ENCODE assay signal across 12 cellular contexts in genomic region chr15:69548771-69549170, GRCh38.
"Had no signal": no experiment of that assay in that cellular context is flagged by ENCODE, and none has a peak within 500 bp of the region (broad histone marks: within the 10 kb centered on the region; RNA-seq: fewer than 3 reads in every experiment).

No MANE protein-coding gene starts in this region.

- ATAC-seq: activated CD8-positive, alpha-beta T cell treated with anti-CD3 and anti-CD28 coated beads, Interleukin-2, amount 10 ng/mL, durations not matched to agents 7 days and 5 days; pancreas; T-cell had no signal

- DNase-seq: activated CD8-positive, alpha-beta memory T cell treated with anti-CD3 and anti-CD28 coated beads, Interleukin-2, amount 50 U/mL, for 48 hours; activated CD8-positive, alpha-beta T cell treated with anti-CD3 and anti-CD28 coated beads, Interleukin-2, amount 10 ng/mL, durations not matched to agents 7 days and 5 days; activated naive CD8-positive, alpha-beta T cell treated with anti-CD3 and anti-CD28 coated beads, Interleukin-2, amount 10 ng/mL, durations not matched to agents 7 days and 5 days; cortex of kidney; effector memory CD4-positive, alpha-beta T cell; pancreas; stimulated activated CD4-positive, alpha-beta T cell treated with anti-CD3 and anti-CD28 coated beads, Interleukin-2, amount 100 ng/mL, for 24 hours; stimulated activated naive CD4-positive, alpha-beta T cell treated with Interleukin-2 at 50 U/mL for 16 hours; T-cell; T1000; trophoblast cell had no signal

- H3K27ac Mint-ChIP-seq: activated CD8-positive, alpha-beta T cell treated with anti-CD3 and anti-CD28 coated beads, Interleukin-2, amount 10 ng/mL, durations not matched to agents 7 days and 5 days; activated naive CD8-positive, alpha-beta T cell treated with anti-CD3 and anti-CD28 coated beads, Interleukin-2, amount 10 ng/mL, durations not matched to agents 7 days and 5 days; T-cell had no signal

- H3K9me3 ChIP-seq: pancreas had no signal

- H3K27ac ChIP-seq: pancreas, SK-N-MC had no signal

- H3K4me3 ChIP-seq: pancreas, SK-N-MC had no signal

- H3K4me1 Mint-ChIP-seq: activated naive CD8-positive, alpha-beta T cell treated with anti-CD3 and anti-CD28 coated beads, Interleukin-2, amount 10 ng/mL, durations not matched to agents 7 days and 5 days; T-cell had no signal

- H3K4me1 ChIP-seq: pancreas had no signal

- H3K27me3 ChIP-seq: pancreas had no signal

- H3K36me3 Mint-ChIP-seq: activated naive CD8-positive, alpha-beta T cell treated with anti-CD3 and anti-CD28 coated beads, Interleukin-2, amount 10 ng/mL, durations not matched to agents 7 days and 5 days had no signal

- H3K4me3 Mint-ChIP-seq: activated CD8-positive, alpha-beta T cell treated with anti-CD3 and anti-CD28 coated beads, Interleukin-2, amount 10 ng/mL, durations not matched to agents 7 days and 5 days; activated naive CD8-positive, alpha-beta T cell treated with anti-CD3 and anti-CD28 coated beads, Interleukin-2, amount 10 ng/mL, durations not matched to agents 7 days and 5 days; T-cell had no signal

- H3K36me3 ChIP-seq: pancreas had no signal
